1 cellular context compared by ENCODE assay signal in the genomic region with DNA sequence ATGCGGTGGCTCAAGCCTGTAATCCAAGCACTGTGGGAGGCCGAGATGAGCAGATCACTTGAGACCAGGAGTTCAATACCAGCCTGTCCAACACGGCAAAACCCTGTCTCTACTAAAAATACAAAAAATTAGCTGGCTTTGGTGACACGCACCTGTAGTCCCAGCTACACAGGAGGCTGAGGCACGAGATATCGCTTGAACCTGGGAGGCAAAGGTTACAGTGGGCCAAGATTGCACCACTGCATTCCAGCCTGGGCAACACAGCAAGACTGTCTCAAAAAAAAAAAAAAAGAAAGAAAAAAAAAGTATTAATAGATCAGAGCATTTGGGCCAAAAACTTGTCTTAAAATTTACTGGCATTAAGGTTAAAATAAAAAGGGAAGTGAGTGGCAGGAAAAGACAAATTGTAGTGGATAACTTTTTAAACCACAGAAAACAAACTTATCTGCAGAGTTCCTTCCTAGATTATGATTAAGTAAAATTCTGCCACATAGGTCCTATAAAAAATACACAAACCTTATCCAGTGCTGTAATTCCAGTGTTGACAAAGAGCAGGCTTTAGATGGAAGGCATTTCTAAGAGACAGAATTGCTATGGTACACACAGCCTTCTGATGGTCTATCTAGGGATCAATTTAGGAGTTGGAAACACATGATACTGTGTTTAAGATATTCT.
TF ChIP-seq lines count a peak whose summit lies in the region.

No MANE protein-coding gene starts in this region.

TF ChIP-seq in endothelial cell of umbilical vein, 7 proteins besides CTCF, POLR2A, EP300 and RAD21:
- TF ChIP-seq MYC (IDR thresholded peaks at IDR 0.05; ENCODE audit: low read depth, low read length) (no peak), EZH2 (IDR thresholded peaks at IDR 0.05; ENCODE audit: borderline replicate concordance, low read depth, low read length, severe bottlenecking) (no peak), POLR2AphosphoS5 (IDR thresholded peaks at IDR 0.05; ENCODE audit: insufficient read depth, low read depth, low read length) (no peak), JUN (IDR thresholded peaks at IDR 0.05; ENCODE audit: borderline replicate concordance, insufficient read depth, insufficient read length, low read depth) (no peak)
TF ChIP-seq in endothelial cell of umbilical vein: peak in this region for 0.
